1 cellular context compared by ENCODE assay signal in genomic region chr19:54084410-54084809, GRCh38.
TF ChIP-seq lines count a peak whose summit lies in the region.

No MANE protein-coding gene starts in this region.

TF ChIP-seq in GM23338, 12 proteins besides CTCF, POLR2A, EP300 and RAD21:
- no peak for TF ChIP-seq EZH2phosphoT487 (IDR thresholded peaks at IDR 0.05; ENCODE audit: unreplicated experiment)
- TF ChIP-seq POLR2AphosphoS5 (IDR thresholded peaks at IDR 0.05; ENCODE audit: low read depth), result no peak
- TF ChIP-seq ZNF331 (CRISPR knock-in tag; IDR thresholded peaks at IDR 0.05; ENCODE audit: low read depth), result peak; percentile 93
